In genomic region chr9:23608456-23608855, GRCh38 we compare ENCODE assay signal across 20 cellular contexts.
DNase-seq lines count a peak whose midpoint lies in the region; ATAC-seq, FAIRE-seq and TF ChIP-seq lines count a peak whose summit lies in the region.
"Had no signal": no experiment of that assay in that cellular context is flagged by ENCODE, and none has a peak within 500 bp of the region (broad histone marks: within the 10 kb centered on the region; RNA-seq: fewer than 3 reads in every experiment).

No MANE protein-coding gene starts in this region.

- H3K27ac ChIP-seq in VCaP (peak overlapping the region; percentile 77), left lung (no peak overlapping the region), pancreas (peak overlapping the region in 1 of 4 donors; percentile 9)
- H3K27ac ChIP-seq: 22Rv1; A549; BLaER1 treated with 17β-estradiol and CSF1 and Interleukin-3, amounts not matched to agents 10 nM and 100 nM; C4-2B had no signal

- intact Hi-C loops in left lung (cut with DNase I) (no loop called here), pancreas (cut with DNase I) (no loop called here)

- H3K9me3 ChIP-seq in left lung (no peaks in the 10 kb centered on the region), pancreas (no peaks in the 10 kb centered on the region)
- H3K9me3 ChIP-seq: A549; BLaER1 treated with 17β-estradiol and CSF1 and Interleukin-3, amounts not matched to agents 10 nM and 100 nM; Caco-2 had no signal

- ATAC-seq in left lung: peak; percentile 74
- ATAC-seq in pancreas: peak in 3 of 4 donors; percentile 50 to 67 (median 62)
- ATAC-seq in HG03354 (IDR thresholded peaks at IDR 0.05; ENCODE audit: poor library complexity, severe bottlenecking, unreplicated experiment): no peak
- ATAC-seq in HG02571 (IDR thresholded peaks at IDR 0.05; ENCODE audit: unreplicated experiment): no peak
- ATAC-seq: A549; CD8-positive, alpha-beta T cell had no signal

- H3K4me3 ChIP-seq in left lung (no peak overlapping the region), pancreas (no peak overlapping the region)
- H3K4me3 ChIP-seq: A549; BLaER1 treated with 17β-estradiol and CSF1 and Interleukin-3, amounts not matched to agents 10 nM and 100 nM had no signal

- H3K36me3 ChIP-seq in left lung (no peaks in the 10 kb centered on the region), pancreas (no peaks in the 10 kb centered on the region)
- H3K36me3 ChIP-seq: BLaER1 treated with 17β-estradiol and CSF1 and Interleukin-3, amounts not matched to agents 10 nM and 100 nM had no signal

- H3K4me1 ChIP-seq in left lung (no peaks in the 10 kb centered on the region), pancreas (no peaks in the 10 kb centered on the region)
- H3K4me1 ChIP-seq: A549, Caco-2 had no signal

- DNase-seq in left lung (no peak), pancreas (no peak)
- DNase-seq: AML-193; Caco-2; Calu3; CD4-positive, alpha-beta T cell; CD8-positive, alpha-beta T cell; DMS79 treated with DMSO at 0.1 percent for 48 hours; GF-D8 had no signal

- H3K27me3 ChIP-seq in left lung (no peaks in the 10 kb centered on the region), pancreas (no peaks in the 10 kb centered on the region)
- H3K27me3 ChIP-seq: BLaER1 treated with 17β-estradiol and CSF1 and Interleukin-3, amounts not matched to agents 10 nM and 100 nM had no signal

- FAIRE-seq in pancreas (lab: Jason Lieb, UNC): no peak
- FAIRE-seq: A549, D721Med, G401.6, GM12891, GM19239 had no signal

- no peak for TF ChIP-seq CTCF in VCaP (conservative IDR thresholded peaks at IDR 0.05)
- TF ChIP-seq CTCF in left lung (IDR thresholded peaks at IDR 0.05): no peak
- no peak for TF ChIP-seq CTCF in pancreas (IDR thresholded peaks at IDR 0.05)

- 10 to 17% methylated on average over 3 of the region's 3 CpGs for WGBS in pancreas, 2 donors

Comparison
In these comparisons a context has a peak if more than half of its experiments do, and no peak if none do; other contexts are left out.
1. ATAC-seq: peak in left lung (single experiment) and pancreas (3 of 4); none in HG03354 (single experiment) and HG02571 (single experiment).